ENCODE assay signal across 13 cellular contexts in the genomic region with DNA sequence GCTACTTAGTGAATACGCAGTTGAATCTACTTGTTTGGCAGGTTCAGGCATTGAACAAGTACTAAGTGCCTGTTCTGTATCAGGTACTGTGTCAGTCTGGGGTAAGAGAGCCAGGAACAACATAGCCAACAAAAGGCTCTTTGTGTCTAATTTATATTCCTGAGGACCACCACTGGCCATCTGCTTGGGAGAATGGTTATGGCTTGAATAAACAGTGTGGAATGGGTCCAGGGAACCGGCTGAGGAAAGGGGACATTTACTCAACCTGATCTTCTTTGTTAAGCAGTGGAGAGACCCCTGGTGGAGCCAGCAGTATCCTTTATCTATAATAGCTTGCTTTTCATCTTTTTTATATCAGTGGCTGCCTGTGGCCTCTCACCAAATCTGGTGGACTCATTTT. TPM values are rescaled to one million over a fixed set of nuclear protein-coding genes. Genes with fewer than 3 reads are reported as not detected.
A peak's percentile ranks its signal among the peaks of the same experiment; 100 is the strongest.
DNase-seq lines count a peak whose midpoint lies in the region; ATAC-seq and TF ChIP-seq lines count a peak whose summit lies in the region.
"Had no signal": no experiment of that assay in that cellular context is flagged by ENCODE, and none has a peak within 500 bp of the region (broad histone marks: within the 10 kb centered on the region; RNA-seq: fewer than 3 reads in every experiment).

No MANE protein-coding gene starts in this region.

- no peak overlapping the region for H3K4me3 ChIP-seq in NB4 (ENCODE audit: low read depth, low read length)
- H3K4me3 ChIP-seq in kidney epithelial cell (ENCODE audit: low read depth, low read length): no peak overlapping the region
- H3K4me3 ChIP-seq: testis had no signal

- no peaks in the 10 kb centered on the region for H3K27me3 Mint-ChIP-seq in T-helper 2 cell treated with Interferon-gamma antibody and Interleukin-4, amounts not matched to agents 5 μg/mL and 100 μg/mL, for 36 hours (ENCODE audit: low read depth)
- H3K27me3 Mint-ChIP-seq: dendritic cell treated with granulocyte-macrophage colony-stimulating factor and Interleukin-4, amounts not matched to agents 40 ng/mL and 50 ng/mL, for 4 days had no signal

- ATAC-seq in HG03196 (IDR thresholded peaks at IDR 0.05; ENCODE audit: unreplicated experiment): no peak
- ATAC-seq in GM18870 (IDR thresholded peaks at IDR 0.05; ENCODE audit: unreplicated experiment): no peak

- H3K27ac Mint-ChIP-seq in T-helper 2 cell treated with Interferon-gamma antibody and Interleukin-4, amounts not matched to agents 5 μg/mL and 100 μg/mL, for 36 hours: no peak overlapping the region
- H3K27ac Mint-ChIP-seq: dendritic cell treated with granulocyte-macrophage colony-stimulating factor and Interleukin-4, amounts not matched to agents 40 ng/mL and 50 ng/mL, for 4 days had no signal

- DNase-seq in COLO829 (ENCODE audit: low spot score) (peak; percentile 35), NB4 (ENCODE audit: low read depth) (no peak), SK-MEL-5 (ENCODE audit: low read depth, low spot score) (peak; percentile 30), kidney epithelial cell (ENCODE audit: low read depth) (no peak), T1000 (lab: John Stamatoyannopoulos, UW) (no peak)
- DNase-seq in T-helper 2 cell treated with Interferon-gamma antibody and Interleukin-4, amounts not matched to agents 5 μg/mL and 100 μg/mL, for 36 hours (ENCODE audit: low spot score): no peak
- DNase-seq: DND-41; nephron progenitor cell; NK-92 treated with Interleukin-12 subunit alpha and Interleukin-12 subunit beta, amount 100 ng/mL, for 24 hours; testis had no signal

- H3K36me3 Mint-ChIP-seq in T-helper 2 cell treated with Interferon-gamma antibody and Interleukin-4, amounts not matched to agents 5 μg/mL and 100 μg/mL, for 36 hours (ENCODE audit: low read depth): no peaks in the 10 kb centered on the region

- in situ Hi-C loops in SK-MEL-5 (cut with HindIII; ENCODE audit: low pct_unique_long_range_greater_than_20kb, low sequenced_read_pairs): no loop called here

- TF ChIP-seq POLR2A in NB4 (IDR thresholded peaks at IDR 0.05; ENCODE audit: extremely low read depth, insufficient read length): no peak

- peaks cover 6% of the 10 kb centered on the region for H3K4me1 Mint-ChIP-seq in T-helper 2 cell treated with Interferon-gamma antibody and Interleukin-4, amounts not matched to agents 5 μg/mL and 100 μg/mL, for 36 hours (ENCODE audit: low read depth)

- H3K27me3 ChIP-seq in kidney epithelial cell (ENCODE audit: control insufficient read depth, insufficient read depth, low read length): no peaks in the 10 kb centered on the region
- H3K27me3 ChIP-seq: testis had no signal

- no peaks in the 10 kb centered on the region for H3K9me3 Mint-ChIP-seq in T-helper 2 cell treated with Interferon-gamma antibody and Interleukin-4, amounts not matched to agents 5 μg/mL and 100 μg/mL, for 36 hours
- H3K9me3 Mint-ChIP-seq: dendritic cell treated with granulocyte-macrophage colony-stimulating factor and Interleukin-4, amounts not matched to agents 40 ng/mL and 50 ng/mL, for 4 days had no signal

- TF ChIP-seq CTCF in NB4 (IDR thresholded peaks at IDR 0.05; ENCODE audit: low read depth, low read length) (peak; percentile 1), kidney epithelial cell (IDR thresholded peaks at IDR 0.05; ENCODE audit: insufficient read depth, low read length, poor library complexity, severe bottlenecking) (peak; percentile 20)

- no peaks in the 10 kb centered on the region for H3K36me3 ChIP-seq in kidney epithelial cell (ENCODE audit: control insufficient read depth, insufficient read depth, low read length)

- no peak overlapping the region for H3K4me3 Mint-ChIP-seq in T-helper 2 cell treated with Interferon-gamma antibody and Interleukin-4, amounts not matched to agents 5 μg/mL and 100 μg/mL, for 36 hours
- H3K4me3 Mint-ChIP-seq: dendritic cell treated with granulocyte-macrophage colony-stimulating factor and Interleukin-4, amounts not matched to agents 40 ng/mL and 50 ng/mL, for 4 days; nephron progenitor cell had no signal

RNA-seq across cellular contexts. Expression of gene EXOSC2, which starts 38.6 kb away (rescaled TPM):
- 41.3 and 46.7 TPM in 2 replicates for total RNA-seq in SK-MEL-5 (2014; rRNA removed; shearing (Covaris generic))
- polyA plus RNA-seq in SK-MEL-5 (2015; cell fraction: cytosol; rRNA removed): 45.6 and 51.9 TPM in 2 replicates
- polyA plus RNA-seq in SK-MEL-5 (2015; cell fraction: nucleus; rRNA removed): 112 and 150 TPM in 2 replicates
- 20.6 and 24.9 TPM in 2 replicates for total RNA-seq in kidney epithelial cell

Comparison
In these comparisons a context has a peak if more than half of its experiments do, and no peak if none do; other contexts are left out.
1. DNase-seq: peak in COLO829 (single experiment) and SK-MEL-5 (single experiment); none in NB4 (single experiment), kidney epithelial cell (single experiment), T1000 (single experiment) and T-helper 2 cell treated with Interferon-gamma antibody and Interleukin-4, amounts not matched to agents 5 μg/mL and 100 μg/mL, for 36 hours (single experiment).